11 cellular contexts compared by ENCODE assay signal in genomic region chr6:158481612-158482473, GRCh38.
DNase-seq lines count a peak whose midpoint lies in the region; ATAC-seq and TF ChIP-seq lines count a peak whose summit lies in the region.
"Had no signal": no experiment of that assay in that cellular context is flagged by ENCODE, and none has a peak within 500 bp of the region (broad histone marks: within the 10 kb centered on the region; RNA-seq: fewer than 3 reads in every experiment).

No MANE protein-coding gene starts in this region.

- no peaks in the 10 kb centered on the region for H3K27me3 Mint-ChIP-seq in MCF 10A (ENCODE audit: insufficient read depth, unreplicated experiment)
- no peaks in the 10 kb centered on the region for H3K27me3 Mint-ChIP-seq in WTC11 (ENCODE audit: low read depth)
- H3K27me3 Mint-ChIP-seq: natural killer cell treated with Interleukin-12 subunit alpha and Interleukin-12 subunit beta and Interleukin-15 and Interleukin-18, amount 100 ng/mL, for 72 hours had no signal

- no peaks in the 10 kb centered on the region for H3K36me3 ChIP-seq in breast epithelium

- H3K27ac ChIP-seq in breast epithelium (no peak overlapping the region), foreskin keratinocyte (no peak overlapping the region)

- no peaks in the 10 kb centered on the region for H3K4me1 ChIP-seq in breast epithelium
- H3K4me1 ChIP-seq in foreskin keratinocyte = peaks cover 8% of the 10 kb centered on the region

- no peak overlapping the region for H3K4me3 ChIP-seq in breast epithelium

- no peaks in the 10 kb centered on the region for H3K9me3 Mint-ChIP-seq in MCF 10A (ENCODE audit: unreplicated experiment)
- peaks cover 7% of the 10 kb centered on the region; the same call in 1 of the 2 replicates for H3K9me3 Mint-ChIP-seq in WTC11
- H3K9me3 Mint-ChIP-seq: natural killer cell treated with Interleukin-12 subunit alpha and Interleukin-12 subunit beta and Interleukin-15 and Interleukin-18, amount 100 ng/mL, for 72 hours had no signal

- no peaks in the 10 kb centered on the region for H3K27me3 ChIP-seq in breast epithelium
- H3K27me3 ChIP-seq in foreskin keratinocyte = no peaks in the 10 kb centered on the region

- peaks cover 20% of the 10 kb centered on the region for H3K4me1 Mint-ChIP-seq in MCF 10A (ENCODE audit: insufficient read depth, unreplicated experiment)
- H3K4me1 Mint-ChIP-seq in WTC11 = no peaks in the 10 kb centered on the region

- no peak overlapping the region for H3K4me3 Mint-ChIP-seq in MCF 10A (ENCODE audit: unreplicated experiment)
- no peak overlapping the region for H3K4me3 Mint-ChIP-seq in WTC11
- H3K4me3 Mint-ChIP-seq: natural killer cell treated with Interleukin-12 subunit alpha and Interleukin-12 subunit beta and Interleukin-15 and Interleukin-18, amount 100 ng/mL, for 72 hours had no signal

- no TSS peak for BruUV-seq in MCF 10A (replicated peaks; lab: Mats Ljungman, UMichigan)

- H3K36me3 Mint-ChIP-seq in MCF 10A (ENCODE audit: insufficient read depth, unreplicated experiment) (peaks cover 30% of the 10 kb centered on the region), WTC11 (peaks cover 30% of the 10 kb centered on the region)
- H3K36me3 Mint-ChIP-seq: natural killer cell treated with Interleukin-12 subunit alpha and Interleukin-12 subunit beta and Interleukin-15 and Interleukin-18, amount 100 ng/mL, for 72 hours had no signal

- DNase-seq in MCF 10A (ENCODE audit: unreplicated experiment) = peak; percentile 93
- DNase-seq in breast epithelium (ENCODE audit: low spot score in 2 of 2) = no peak
- DNase-seq in WTC11 (ENCODE audit: low spot score) = no peak
- peak; percentile 74 to 87 for DNase-seq in foreskin keratinocyte
- DNase-seq in DMS79 treated with DMSO at 0.1 percent for 48 hours (lab: John Stamatoyannopoulos, UW) = no peak
- DNase-seq in activated CD8-positive, alpha-beta memory T cell treated with anti-CD3 and anti-CD28 coated beads, Interleukin-2, amount 50 U/mL, for 48 hours = no peak
- DNase-seq: NCI-H187 treated with DMSO at 0.1 percent for 48 hours, SHP77 had no signal

- no peak for TF ChIP-seq POLR2A in breast epithelium (IDR thresholded peaks at IDR 0.05)

- CTCF ChIA-PET in MCF 10A (lab: Yijun Ruan, JAX) (interaction anchor here (0.5 to 0.7 kb wide), 5 partner anchors 9 to 260 kb away, joined by 3 read pairs; no protein-coding TSS in a partner anchor), WTC11 (lab: Charles Lee) (no interaction called here)

- H3K27ac Mint-ChIP-seq in MCF 10A (ENCODE audit: low read depth, unreplicated experiment) = peak overlapping the region; percentile 49
- H3K27ac Mint-ChIP-seq in WTC11 = 0 out of 2 replicates have a peak overlapping the region, but pooled peaks have one; percentile 30
- H3K27ac Mint-ChIP-seq: natural killer cell treated with Interleukin-12 subunit alpha and Interleukin-12 subunit beta and Interleukin-15 and Interleukin-18, amount 100 ng/mL, for 72 hours had no signal

- TF ChIP-seq CTCF in MCF 10A (IDR thresholded peaks at IDR 0.05; ENCODE audit: unreplicated experiment) = no peak
- TF ChIP-seq CTCF in breast epithelium (IDR thresholded peaks at IDR 0.05) = no peak
- no peak for TF ChIP-seq CTCF in WTC11 (IDR thresholded peaks at IDR 0.05)
- peak; percentile 5 for TF ChIP-seq CTCF in foreskin keratinocyte (conservative IDR thresholded peaks at IDR 0.05)

- H3K9me3 ChIP-seq in breast epithelium = no peaks in the 10 kb centered on the region

- ATAC-seq in WTC11 = no peak
- ATAC-seq in foreskin keratinocyte = peak; percentile 97
- no peak for ATAC-seq in GM21717 (IDR thresholded peaks at IDR 0.05; ENCODE audit: unreplicated experiment)
- ATAC-seq in HG02763 (IDR thresholded peaks at IDR 0.05; ENCODE audit: unreplicated experiment) = no peak

- POLR2A ChIA-PET in MCF 10A (lab: Yijun Ruan, JAX) = no interaction called here
- POLR2A ChIA-PET in WTC11 (lab: Charles Lee) = no interaction called here

- intact Hi-C loops in MCF 10A (cut with micrococcal nuclease) (no loop called here), breast epithelium (cut with DNase I; ENCODE audit: low total_unique reads) (no loop called here)

TF ChIP-seq in WTC11, 78 proteins besides CTCF, POLR2A, EP300 and RAD21 (continues in another document):
- TF ChIP-seq, protein P1, sequence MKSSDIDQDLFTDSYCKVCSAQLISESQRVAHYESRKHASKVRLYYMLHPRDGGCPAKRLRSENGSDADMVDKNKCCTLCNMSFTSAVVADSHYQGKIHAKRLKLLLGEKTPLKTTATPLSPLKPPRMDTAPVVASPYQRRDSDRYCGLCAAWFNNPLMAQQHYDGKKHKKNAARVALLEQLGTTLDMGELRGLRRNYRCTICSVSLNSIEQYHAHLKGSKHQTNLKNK (CRISPR knock-in tag; IDR thresholded peaks at IDR 0.05) = no peak
- TF ChIP-seq OVOL2 (CRISPR knock-in tag; IDR thresholded peaks at IDR 0.05; ENCODE audit: borderline replicate concordance) (no peak), ATF2 (CRISPR knock-in tag; IDR thresholded peaks at IDR 0.05; ENCODE audit: borderline replicate concordance, low read depth) (no peak), GTF2I (CRISPR knock-in tag; conservative IDR thresholded peaks at IDR 0.05) (no peak), GABPB1 (CRISPR knock-in tag; IDR thresholded peaks at IDR 0.05) (no peak), E2F5 (CRISPR knock-in tag; IDR thresholded peaks at IDR 0.05) (no peak), ZNF219 (CRISPR knock-in tag; IDR thresholded peaks at IDR 0.05; ENCODE audit: borderline replicate concordance) (no peak), ESRRA (CRISPR knock-in tag; IDR thresholded peaks at IDR 0.05; ENCODE audit: borderline replicate concordance) (no peak), AFF4 (CRISPR knock-in tag; IDR thresholded peaks at IDR 0.05; ENCODE audit: borderline replicate concordance) (no peak)
- TF ChIP-seq, protein P2, sequence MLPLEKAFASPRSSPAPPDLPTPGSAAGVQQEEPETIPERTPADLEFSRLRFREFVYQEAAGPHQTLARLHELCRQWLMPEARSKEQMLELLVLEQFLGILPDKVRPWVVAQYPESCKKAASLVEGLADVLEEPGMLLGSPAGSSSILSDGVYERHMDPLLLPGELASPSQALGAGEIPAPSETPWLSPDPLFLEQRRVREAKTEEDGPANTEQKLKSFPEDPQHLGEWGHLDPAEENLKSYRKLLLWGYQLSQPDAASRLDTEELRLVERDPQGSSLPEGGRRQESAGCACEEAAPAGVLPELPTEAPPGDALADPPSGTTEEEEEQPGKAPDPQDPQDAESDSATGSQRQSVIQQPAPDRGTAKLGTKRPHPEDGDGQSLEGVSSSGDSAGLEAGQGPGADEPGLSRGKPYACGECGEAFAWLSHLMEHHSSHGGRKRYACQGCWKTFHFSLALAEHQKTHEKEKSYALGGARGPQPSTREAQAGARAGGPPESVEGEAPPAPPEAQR (CRISPR knock-in tag; IDR thresholded peaks at IDR 0.05) = no peak

Comparison
In these comparisons a context has a peak if more than half of its experiments do, and no peak if none do; other contexts are left out.
1. DNase-seq: peak in MCF 10A (single experiment) and foreskin keratinocyte (2 of 2); none in breast epithelium (0 of 2), WTC11 (single experiment), DMS79 treated with DMSO at 0.1 percent for 48 hours (single experiment) and activated CD8-positive, alpha-beta memory T cell treated with anti-CD3 and anti-CD28 coated beads, Interleukin-2, amount 50 U/mL, for 48 hours (single experiment).